In genomic region chr18:56490942-56491341, GRCh38 we compare ENCODE assay signal across 24 cellular contexts.
"Had no signal": no experiment of that assay in that cellular context is flagged by ENCODE, and none has a peak within 500 bp of the region (broad histone marks: within the 10 kb centered on the region; RNA-seq: fewer than 3 reads in every experiment).

No MANE protein-coding gene starts in this region.

- H3K27me3 ChIP-seq: esophagus squamous epithelium, gastrocnemius medialis, heart right ventricle had no signal

- FAIRE-seq: colon, endometrium, islet of Langerhans, keratinocyte had no signal

- H3K27ac ChIP-seq: epithelial cell of prostate, esophagus squamous epithelium, gastrocnemius medialis, heart right ventricle, left ventricle myocardium inferior, lower lobe of right lung had no signal

- ATAC-seq: effector memory CD8-positive, alpha-beta T cell; esophagus mucosa; gastrocnemius medialis; heart right ventricle; left cardiac atrium; lower lobe of right lung; mucosa of descending colon had no signal

- H3K4me3 ChIP-seq: esophagus squamous epithelium, gastrocnemius medialis, heart right ventricle, left ventricle myocardium inferior, lower lobe of right lung, mucosa of descending colon had no signal

- DNase-seq: cortex of kidney; effector CD8-positive, alpha-beta T cell; effector memory CD8-positive, alpha-beta T cell; endodermal cell; esophagus squamous epithelium; foreskin fibroblast; foreskin melanocyte; gastrocnemius medialis; glutamatergic neuron; head of caudate nucleus; heart right ventricle; hippocampal formation; left cardiac atrium; left ventricle myocardium inferior; lower lobe of right lung; mesenchymal stem cell; mucosa of descending colon; naive B cell had no signal
